In the genomic region with DNA sequence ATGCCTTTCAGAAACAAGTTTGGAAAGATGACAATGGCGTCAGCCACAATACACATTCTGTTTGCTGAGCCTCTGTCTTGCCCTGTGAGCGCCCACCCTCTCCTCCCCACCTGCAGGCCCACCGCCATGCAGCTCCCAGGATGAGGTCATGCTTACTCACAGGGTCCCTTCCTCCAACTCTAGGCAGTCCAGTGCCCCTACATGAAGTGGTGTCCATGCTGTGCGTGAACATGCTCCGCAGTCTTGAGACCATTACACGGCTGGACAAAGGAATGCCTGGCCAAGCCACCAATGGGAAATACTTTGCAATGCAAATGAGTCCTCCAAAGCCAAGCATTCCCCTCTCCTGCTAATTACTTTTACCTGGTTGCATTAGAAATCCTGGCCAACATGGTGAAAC, we compare ENCODE assay signal across 19 cellular contexts.
DNase-seq lines count a peak whose midpoint lies in the region; ATAC-seq and TF ChIP-seq lines count a peak whose summit lies in the region.
"Had no signal": no experiment of that assay in that cellular context is flagged by ENCODE, and none has a peak within 500 bp of the region (broad histone marks: within the 10 kb centered on the region; RNA-seq: fewer than 3 reads in every experiment).

No MANE protein-coding gene starts in this region.

- no peak for TF ChIP-seq CTCF in endodermal cell (conservative IDR thresholded peaks at IDR 0.05)
- TF ChIP-seq CTCF in activated CD8-positive, alpha-beta T cell treated with anti-CD3 and anti-CD28 coated beads for 36 hours (IDR thresholded peaks at IDR 0.05): no peak

- H3K4me3 ChIP-seq in endodermal cell (ENCODE audit: low read length): no peak overlapping the region
- no peak overlapping the region for H3K4me3 ChIP-seq in mesendoderm (ENCODE audit: low read length)
- H3K4me3 ChIP-seq in SJCRH30: no peak overlapping the region
- H3K4me3 ChIP-seq: BLaER1 treated with 17β-estradiol and CSF1 and Interleukin-3, amounts not matched to agents 10 nM and 100 nM; K562 had no signal

- POLR2A ChIA-PET in activated CD8-positive, alpha-beta T cell treated with anti-CD3 and anti-CD28 coated beads for 36 hours (lab: Charles Lee): no interaction called here

- H3K27ac Mint-ChIP-seq in endodermal cell: no peak overlapping the region
- H3K27ac Mint-ChIP-seq in activated CD8-positive, alpha-beta T cell treated with anti-CD3 and anti-CD28 coated beads for 36 hours: no peak overlapping the region
- no peak overlapping the region for H3K27ac Mint-ChIP-seq in activated CD4-positive, alpha-beta T cell treated with anti-CD3 and anti-CD28 coated beads, Interleukin-2, amount 10 ng/mL, durations not matched to agents 24 days and 14 days
- H3K27ac Mint-ChIP-seq: HFFc6, T-cell had no signal

- H3K4me3 Mint-ChIP-seq in endodermal cell: no peak overlapping the region
- no peak overlapping the region for H3K4me3 Mint-ChIP-seq in activated CD8-positive, alpha-beta T cell treated with anti-CD3 and anti-CD28 coated beads for 36 hours
- H3K4me3 Mint-ChIP-seq in activated CD4-positive, alpha-beta T cell treated with anti-CD3 and anti-CD28 coated beads, Interleukin-2, amount 10 ng/mL, durations not matched to agents 24 days and 14 days: no peak overlapping the region
- H3K4me3 Mint-ChIP-seq: HFFc6, T-cell had no signal

- H3K56ac ChIP-seq in mesendoderm (ENCODE audit: low read length): no peak overlapping the region

- intact Hi-C loops in activated CD8-positive, alpha-beta T cell treated with anti-CD3 and anti-CD28 coated beads for 36 hours (cut with micrococcal nuclease): no loop called here
- intact Hi-C loops in activated CD4-positive, alpha-beta T cell treated with anti-CD3 and anti-CD28 coated beads, Interleukin-2, amount 10 ng/mL, durations not matched to agents 24 days and 14 days (cut with micrococcal nuclease): no loop called here

- DNase-seq in NCI-H526 (lab: John Stamatoyannopoulos, UW) (peak; percentile 69 to 84), endodermal cell (peak; percentile 63), mesendoderm (peak; percentile 42), SJCRH30 (no peak)
- DNase-seq in activated CD8-positive, alpha-beta T cell treated with anti-CD3 and anti-CD28 coated beads for 36 hours: no peak
- no peak for DNase-seq in activated CD4-positive, alpha-beta T cell treated with anti-CD3 and anti-CD28 coated beads, Interleukin-2, amount 10 ng/mL, durations not matched to agents 24 days and 14 days
- DNase-seq: CD4-positive, alpha-beta memory T cell; DND-41; HFFc6; MM.1S; NCI-H1092; NCI-H1436; NCI-H1930; NCI-H748 treated with DMSO at 0.1 percent for 48 hours; T-cell had no signal

- H3K79me1 ChIP-seq in mesendoderm (ENCODE audit: low read length): no peaks in the 10 kb centered on the region

- no peak overlapping the region for H4K8ac ChIP-seq in mesendoderm (ENCODE audit: low read depth, low read length)

- peak overlapping the region; percentile 35 for H2AK5ac ChIP-seq in mesendoderm (ENCODE audit: low read length)

- H3K27me3 ChIP-seq in endodermal cell (ENCODE audit: control insufficient read depth, insufficient read depth, low read length, poor library complexity, severe bottlenecking) (no peaks in the 10 kb centered on the region), mesendoderm (ENCODE audit: insufficient read depth, low read length, poor library complexity) (no peaks in the 10 kb centered on the region), SJCRH30 (no peaks in the 10 kb centered on the region; the same call in none of the 2 replicates)
- H3K27me3 ChIP-seq: BLaER1 treated with 17β-estradiol and CSF1 and Interleukin-3, amounts not matched to agents 10 nM and 100 nM had no signal

- ATAC-seq in activated CD8-positive, alpha-beta T cell treated with anti-CD3 and anti-CD28 coated beads for 36 hours: no peak
- no peak for ATAC-seq in GM19324 (IDR thresholded peaks at IDR 0.05; ENCODE audit: low FRiP score, unreplicated experiment)
- ATAC-seq: K562, Panc1, T-cell had no signal

- H4K5ac ChIP-seq in mesendoderm (ENCODE audit: low read length): no peak overlapping the region

- H3K79me2 ChIP-seq in mesendoderm (ENCODE audit: control insufficient read depth, insufficient read depth, low read length): no peaks in the 10 kb centered on the region

- no peaks in the 10 kb centered on the region for H3K36me3 ChIP-seq in endodermal cell (ENCODE audit: control insufficient read depth, insufficient read depth, low read length)
- H3K36me3 ChIP-seq in mesendoderm (ENCODE audit: control insufficient read depth, insufficient read depth, low read length): no peaks in the 10 kb centered on the region
- H3K36me3 ChIP-seq in SJCRH30: no peaks in the 10 kb centered on the region

- no peak overlapping the region for H2BK120ac ChIP-seq in mesendoderm (ENCODE audit: low read depth, low read length)

- no peaks in the 10 kb centered on the region for H3K27me3 Mint-ChIP-seq in endodermal cell (ENCODE audit: insufficient read depth)
- H3K27me3 Mint-ChIP-seq in activated CD8-positive, alpha-beta T cell treated with anti-CD3 and anti-CD28 coated beads for 36 hours: no peaks in the 10 kb centered on the region
- H3K27me3 Mint-ChIP-seq in activated CD4-positive, alpha-beta T cell treated with anti-CD3 and anti-CD28 coated beads, Interleukin-2, amount 10 ng/mL, durations not matched to agents 24 days and 14 days: no peaks in the 10 kb centered on the region
- H3K27me3 Mint-ChIP-seq: CD4-positive, alpha-beta memory T cell; T-cell had no signal

- no peak overlapping the region for H3K23ac ChIP-seq in mesendoderm (ENCODE audit: low read length)

- CTCF ChIA-PET in activated CD8-positive, alpha-beta T cell treated with anti-CD3 and anti-CD28 coated beads for 36 hours (lab: Charles Lee): interaction anchor here (1.4 to 1.8 kb wide), 2 partner anchors 339 to 340 kb away, joined by 5 to 9 read pairs; no protein-coding TSS in a partner anchor

- H2BK5ac ChIP-seq in mesendoderm (ENCODE audit: low read length): no peak overlapping the region

- H2BK15ac ChIP-seq in mesendoderm (replicated peaks; ENCODE audit: low read depth): no peak overlapping the region

- H3K27ac ChIP-seq in endodermal cell (ENCODE audit: low read depth, low read length) (no peak overlapping the region), mesendoderm (ENCODE audit: low read depth, low read length) (no peak overlapping the region), SJCRH30 (no peak overlapping the region)
- H3K27ac ChIP-seq: BLaER1 treated with 17β-estradiol and CSF1 and Interleukin-3, amounts not matched to agents 10 nM and 100 nM had no signal

- no peak overlapping the region for H3K4me2 ChIP-seq in mesendoderm (ENCODE audit: low read length)
- H3K4me2 ChIP-seq: BLaER1 treated with 17β-estradiol and CSF1 and Interleukin-3, amounts not matched to agents 10 nM and 100 nM had no signal

- no peaks in the 10 kb centered on the region for H3K9me3 Mint-ChIP-seq in endodermal cell
- no peaks in the 10 kb centered on the region for H3K9me3 Mint-ChIP-seq in activated CD8-positive, alpha-beta T cell treated with anti-CD3 and anti-CD28 coated beads for 36 hours
- no peaks in the 10 kb centered on the region for H3K9me3 Mint-ChIP-seq in activated CD4-positive, alpha-beta T cell treated with anti-CD3 and anti-CD28 coated beads, Interleukin-2, amount 10 ng/mL, durations not matched to agents 24 days and 14 days
- H3K9me3 Mint-ChIP-seq: HFFc6, T-cell had no signal

- peaks cover 34% of the 10 kb centered on the region for H3K4me1 Mint-ChIP-seq in endodermal cell
- H3K4me1 Mint-ChIP-seq in activated CD8-positive, alpha-beta T cell treated with anti-CD3 and anti-CD28 coated beads for 36 hours (ENCODE audit: low read depth): no peaks in the 10 kb centered on the region
- H3K4me1 Mint-ChIP-seq in activated CD4-positive, alpha-beta T cell treated with anti-CD3 and anti-CD28 coated beads, Interleukin-2, amount 10 ng/mL, durations not matched to agents 24 days and 14 days: no peaks in the 10 kb centered on the region
- H3K4me1 Mint-ChIP-seq: T-cell had no signal

- WGBS in endodermal cell (ENCODE audit: insufficient coverage in 1 of 2, insufficient read length in 1 of 2), 2 experiments: 77 to 82% methylated on average over 4 to 6 of the region's 6 CpGs
- no CpG with 5 or more reads among the region's 6 CpGs for WGBS in mesendoderm (ENCODE audit: extremely low coverage, insufficient coverage, low lambda C conversion rate)

- H3K4me1 ChIP-seq in endodermal cell (ENCODE audit: control insufficient read depth, insufficient read depth, low read length) (peaks cover 3% of the 10 kb centered on the region), mesendoderm (ENCODE audit: control insufficient read depth, low read depth, low read length) (peaks cover 4% of the 10 kb centered on the region), SJCRH30 (no peaks in the 10 kb centered on the region)

- no peak overlapping the region for H3K4ac ChIP-seq in mesendoderm (ENCODE audit: low read depth, low read length)

- H3K9ac ChIP-seq in endodermal cell (ENCODE audit: extremely low read depth, low read length, poor library complexity, severe bottlenecking): no peak overlapping the region
- no peak overlapping the region for H3K9ac ChIP-seq in mesendoderm (ENCODE audit: low read length)
- H3K9ac ChIP-seq: BLaER1 treated with 17β-estradiol and CSF1 and Interleukin-3, amounts not matched to agents 10 nM and 100 nM had no signal

- H3K9me3 ChIP-seq in endodermal cell (ENCODE audit: control insufficient read depth, low read length) (no peaks in the 10 kb centered on the region), SJCRH30 (replicated peaks) (no peaks in the 10 kb centered on the region)
- H3K9me3 ChIP-seq: BLaER1 treated with 17β-estradiol and CSF1 and Interleukin-3, amounts not matched to agents 10 nM and 100 nM had no signal

- no peak overlapping the region for H3K18ac ChIP-seq in mesendoderm (ENCODE audit: low read length)

- no peaks in the 10 kb centered on the region for H3K36me3 Mint-ChIP-seq in endodermal cell (ENCODE audit: low read depth)
- H3K36me3 Mint-ChIP-seq in activated CD8-positive, alpha-beta T cell treated with anti-CD3 and anti-CD28 coated beads for 36 hours (ENCODE audit: low read depth): no peaks in the 10 kb centered on the region
- H3K36me3 Mint-ChIP-seq in activated CD4-positive, alpha-beta T cell treated with anti-CD3 and anti-CD28 coated beads, Interleukin-2, amount 10 ng/mL, durations not matched to agents 24 days and 14 days (ENCODE audit: low read depth): no peaks in the 10 kb centered on the region
- H3K36me3 Mint-ChIP-seq: T-cell had no signal

Comparison
In these comparisons a context has a peak if more than half of its experiments do, and no peak if none do; other contexts are left out.
1. DNase-seq: peak in NCI-H526 (2 of 2), endodermal cell (single experiment) and mesendoderm (single experiment); none in SJCRH30 (0 of 2), activated CD8-positive, alpha-beta T cell treated with anti-CD3 and anti-CD28 coated beads for 36 hours (single experiment) and activated CD4-positive, alpha-beta T cell treated with anti-CD3 and anti-CD28 coated beads, Interleukin-2, amount 10 ng/mL, durations not matched to agents 24 days and 14 days (single experiment).